9 cellular contexts compared by ENCODE assay signal in the genomic region with DNA sequence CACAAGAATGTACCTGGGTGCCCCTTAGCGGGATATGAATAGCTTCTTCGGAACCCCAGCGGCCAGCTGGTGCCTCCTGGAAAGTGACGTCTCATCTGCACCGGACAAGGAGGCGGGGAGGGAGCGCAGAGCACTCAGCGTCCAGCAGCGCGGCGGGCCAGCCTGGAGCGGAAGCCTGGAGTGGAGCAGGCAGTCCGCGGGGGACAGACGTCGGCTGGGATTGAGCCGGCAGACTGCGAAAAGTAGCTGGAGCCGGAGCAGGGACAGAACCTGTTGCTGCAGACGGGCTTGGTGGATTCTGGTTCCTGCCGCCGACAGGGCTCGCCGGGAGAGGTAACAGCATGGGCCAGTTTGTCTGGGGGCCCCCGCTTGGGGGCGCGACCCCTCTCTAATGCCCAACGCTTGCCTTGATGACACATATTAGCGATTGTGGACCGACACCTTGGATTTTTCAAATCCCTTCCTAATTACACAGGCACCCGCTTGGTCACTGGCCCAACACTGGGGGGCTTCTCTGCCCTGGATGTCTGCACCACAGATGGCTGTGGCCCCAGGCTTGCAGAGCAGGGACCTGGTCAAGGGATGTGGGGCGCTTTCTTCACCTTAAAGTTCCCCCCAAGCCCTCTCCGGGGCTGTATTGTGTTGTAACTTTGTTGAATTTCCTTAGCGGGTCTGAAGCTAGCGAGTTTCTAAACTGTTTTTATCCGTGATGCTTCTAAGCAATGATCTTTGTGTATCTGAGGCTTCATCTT. TPM values are rescaled to one million over a fixed set of nuclear protein-coding genes. Genes with fewer than 3 reads are reported as not detected.
DNase-seq lines count a peak whose midpoint lies in the region; ATAC-seq and TF ChIP-seq lines count a peak whose summit lies in the region.
"Had no signal": no experiment of that assay in that cellular context is flagged by ENCODE, and none has a peak within 500 bp of the region (broad histone marks: within the 10 kb centered on the region; RNA-seq: fewer than 3 reads in every experiment).

A gene (plus strand): TSS at position 133 of the 752 bp plus-strand sequence. CDS start 96,592 bp downstream, outside the sequence.

- no peaks in the 10 kb centered on the region for H3K36me3 Mint-ChIP-seq in glutamatergic neuron (ENCODE audit: unreplicated experiment)
- H3K36me3 Mint-ChIP-seq in neural crest cell (ENCODE audit: low read depth) = no peaks in the 10 kb centered on the region

- H3K4me3 Mint-ChIP-seq in glutamatergic neuron (ENCODE audit: unreplicated experiment) (peak within 1 kb of the TSS; percentile 58), neural crest cell (peak within 1 kb of the TSS; percentile 84)

- no peak for ATAC-seq in GM21723 (IDR thresholded peaks at IDR 0.05; ENCODE audit: unreplicated experiment)

- no peaks in the 10 kb centered on the region for H3K36me3 ChIP-seq in BE2C

- H3K27me3 ChIP-seq in BE2C = peaks cover 19% of the 10 kb centered on the region

- no peak for TF ChIP-seq CTCF in BE2C (IDR thresholded peaks at IDR 0.05; ENCODE audit: low read depth, low read length)
- TF ChIP-seq CTCF in glutamatergic neuron (IDR thresholded peaks at IDR 0.05; ENCODE audit: partially characterized antibody, unreplicated experiment) = no peak
- TF ChIP-seq CTCF in neural crest cell (conservative IDR thresholded peaks at IDR 0.05) = no peak

- H3K27me3 Mint-ChIP-seq in glutamatergic neuron (ENCODE audit: unreplicated experiment) (no peaks in the 10 kb centered on the region), neural crest cell (ENCODE audit: low read depth) (peaks cover 40% of the 10 kb centered on the region)

- H3K4me3 ChIP-seq in BE2C (ENCODE audit: low read depth, low read length) = no peak within 1 kb of the TSS

- DNase-seq in BE2C (peak; percentile 15), NCI-H774 (lab: John Stamatoyannopoulos, UW) (peak; percentile 2), glutamatergic neuron (peak; percentile 40), neural crest cell (ENCODE audit: low read depth, low spot score) (peak; percentile 45), NCI-H345 (lab: John Stamatoyannopoulos, UW) (no peak), NCI-H2107 (lab: John Stamatoyannopoulos, UW) (no peak)
- DNase-seq in stimulated activated CD8-positive, alpha-beta memory T cell treated with anti-CD3 and anti-CD28 coated beads, Interleukin-4, amount 100 ng/mL, for 48 hours = no peak
- DNase-seq: T-helper 2 cell had no signal

- H3K4me1 ChIP-seq in BE2C = no peaks in the 10 kb centered on the region

- no peaks in the 10 kb centered on the region for H3K9me3 ChIP-seq in BE2C

- H3K9me3 Mint-ChIP-seq in glutamatergic neuron (ENCODE audit: unreplicated experiment) = no peaks in the 10 kb centered on the region
- no peaks in the 10 kb centered on the region for H3K9me3 Mint-ChIP-seq in neural crest cell

- H3K27ac Mint-ChIP-seq in glutamatergic neuron (ENCODE audit: unreplicated experiment) (no peak within 1 kb of the TSS), neural crest cell (ENCODE audit: unreplicated experiment) (no peak within 1 kb of the TSS)

- H3K4me1 Mint-ChIP-seq in glutamatergic neuron (ENCODE audit: low read depth, unreplicated experiment) (no peaks in the 10 kb centered on the region), neural crest cell (peaks cover 11% of the 10 kb centered on the region)

RNA-seq across cellular contexts. Expression of the gene that starts here (rescaled TPM):
- not detected for polyA plus RNA-seq in BE2C (2012; ENCODE audit: insufficient read depth, insufficient read length, low read depth)
- total RNA-seq in glutamatergic neuron (ENCODE audit: unreplicated experiment) (not detected), neural crest cell (0.16 TPM in 1 of 2 replicates, not detected in the other)

Comparison
In these comparisons a context has a peak if more than half of its experiments do, and no peak if none do; other contexts are left out.
1. Peak in DNase-seq in glutamatergic neuron; RNA of the gene not detected or under 1 TPM.
2. Peak in DNase-seq in neural crest cell; RNA of the gene not detected or under 1 TPM.
3. DNase-seq: peak in BE2C (single experiment) and NCI-H774 (single experiment); none in stimulated activated CD8-positive, alpha-beta memory T cell treated with anti-CD3 and anti-CD28 coated beads, Interleukin-4, amount 100 ng/mL, for 48 hours (single experiment), NCI-H345 (single experiment) and NCI-H2107 (single experiment).